Comparison of ENCODE assay signal across 1 cellular context in the genomic region with DNA sequence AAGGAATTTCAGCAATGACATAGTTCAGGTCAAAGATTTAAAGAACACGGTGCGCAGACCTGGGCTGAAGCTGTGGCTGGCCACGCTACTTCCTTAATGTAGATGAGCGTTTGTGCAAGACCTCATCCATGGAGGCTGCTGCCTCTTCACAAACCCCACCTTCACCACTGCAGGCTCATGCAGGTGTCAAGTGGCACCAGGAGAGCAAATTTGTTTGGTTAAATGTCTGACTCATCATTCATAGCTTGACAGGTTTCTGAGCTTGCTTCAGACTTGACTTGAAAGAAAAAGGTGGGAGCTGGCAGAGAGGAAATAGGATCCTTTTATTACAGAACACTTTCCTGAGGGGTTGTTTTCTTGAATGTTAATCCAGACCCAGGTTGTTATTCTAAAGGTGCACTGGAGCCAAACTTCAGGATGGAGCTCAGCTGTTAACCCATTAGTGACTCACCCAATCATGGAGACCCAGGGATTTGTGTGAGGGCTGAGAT.
A peak's percentile ranks its signal among the peaks of the same experiment; 100 is the strongest.
TF ChIP-seq lines count a peak whose summit lies in the region.

No MANE protein-coding gene starts in this region.

TF ChIP-seq in HEK293, 187 proteins besides CTCF, POLR2A, EP300 and RAD21 (continued from another document):
- TF ChIP-seq INSM2 (tag by site-specific recombination; IDR thresholded peaks at IDR 0.05), result no peak
- no peak for TF ChIP-seq RBAK (tag by site-specific recombination; IDR thresholded peaks at IDR 0.05)
- no peak for TF ChIP-seq ZNF629 (tag by site-specific recombination; IDR thresholded peaks at IDR 0.05)
- TF ChIP-seq ZNF600 (tag by site-specific recombination; IDR thresholded peaks at IDR 0.05), result 0 out of 2 replicates have a peak, but pooled peaks have one; percentile 28
- TF ChIP-seq ZNF280C (tag by site-specific recombination; IDR thresholded peaks at IDR 0.05), result no peak
- TF ChIP-seq ZNF350 (tag by site-specific recombination; IDR thresholded peaks at IDR 0.05), result no peak
- no peak for TF ChIP-seq ZEB2 (tag by site-specific recombination; IDR thresholded peaks at IDR 0.05)
- TF ChIP-seq GLIS1 (tag by site-specific recombination; IDR thresholded peaks at IDR 0.05), result no peak
- no peak for TF ChIP-seq ZNF302 (tag by site-specific recombination; IDR thresholded peaks at IDR 0.05; ENCODE audit: low read depth)
- peak; percentile 64; the same call in 1 of the 2 replicates for TF ChIP-seq SP7 (tag by site-specific recombination; IDR thresholded peaks at IDR 0.05)
- peak; percentile 77 for TF ChIP-seq ZBTB6 (tag by site-specific recombination; IDR thresholded peaks at IDR 0.05)
- no peak for TF ChIP-seq ZNF335 (tag by site-specific recombination; conservative IDR thresholded peaks at IDR 0.05)
- no peak for TF ChIP-seq ZBTB11 (tag by site-specific recombination; conservative IDR thresholded peaks at IDR 0.05; ENCODE audit: low read depth)
- no peak for TF ChIP-seq ZNF266 (tag by site-specific recombination; IDR thresholded peaks at IDR 0.05; ENCODE audit: low read depth)
